Comparison of ENCODE assay signal across 17 cellular contexts in the genomic region with DNA sequence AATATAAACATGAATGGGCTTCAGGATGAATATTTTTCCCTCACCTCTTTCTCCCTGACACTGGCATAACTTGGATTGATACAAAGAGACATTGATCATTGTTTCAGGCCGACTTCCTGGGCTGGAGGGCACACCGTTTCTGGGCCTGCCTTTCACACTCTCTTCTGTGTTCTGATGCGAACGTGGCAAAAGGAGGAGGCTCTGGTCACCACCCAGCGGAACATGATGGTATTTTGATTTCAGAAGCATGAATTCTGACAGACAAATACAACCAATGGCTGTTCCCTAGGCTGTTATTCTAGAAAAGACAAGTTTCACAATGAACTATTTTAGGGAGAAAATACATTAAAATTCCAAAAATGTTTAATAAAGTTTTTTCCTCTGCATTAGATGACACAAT.
"Had no signal": no experiment of that assay in that cellular context is flagged by ENCODE, and none has a peak within 500 bp of the region (broad histone marks: within the 10 kb centered on the region; RNA-seq: fewer than 3 reads in every experiment).

No MANE protein-coding gene starts in this region.

- H3K4me3 ChIP-seq: right atrium auricular region, skin epidermis, tibial artery had no signal

- DNase-seq: activated CD4-positive, alpha-beta T cell treated with anti-CD3 and anti-CD28 coated beads, Interleukin-2, amount 50 U/mL, for 1 hour; activated CD8-positive, alpha-beta memory T cell treated with anti-CD3 and anti-CD28 coated beads for 24 hours; activated naive CD8-positive, alpha-beta T cell treated with anti-CD3 and anti-CD28 coated beads, Interleukin-2, amount 10 ng/mL, durations not matched to agents 7 days and 5 days; brain microvascular endothelial cell; effector CD8-positive, alpha-beta T cell; foreskin keratinocyte; glutamatergic neuron; hypothalamus; occipital lobe; stimulated activated CD4-positive, alpha-beta T cell treated with anti-CD3 and anti-CD28 coated beads, Interleukin-15, amount 100 ng/mL, for 24 hours; stimulated activated CD4-positive, alpha-beta T cell treated with anti-CD3 and anti-CD28 coated beads, Interleukin-4, amount 100 ng/mL, for 1 hour; stimulated activated naive CD4-positive, alpha-beta T cell; tibial artery had no signal

- ATAC-seq: foreskin keratinocyte had no signal

- H3K36me3 ChIP-seq: brain microvascular endothelial cell, right atrium auricular region, tibial artery had no signal

- H3K27ac Mint-ChIP-seq: activated naive CD8-positive, alpha-beta T cell treated with anti-CD3 and anti-CD28 coated beads, Interleukin-2, amount 10 ng/mL, durations not matched to agents 7 days and 5 days; nephron; progenitor cell of endocrine pancreas had no signal

- H3K9me3 Mint-ChIP-seq: activated naive CD8-positive, alpha-beta T cell treated with anti-CD3 and anti-CD28 coated beads, Interleukin-2, amount 10 ng/mL, durations not matched to agents 7 days and 5 days had no signal

- H3K4me1 Mint-ChIP-seq: activated naive CD8-positive, alpha-beta T cell treated with anti-CD3 and anti-CD28 coated beads, Interleukin-2, amount 10 ng/mL, durations not matched to agents 7 days and 5 days; nephron had no signal

- H3K9me3 ChIP-seq: tibial artery had no signal

- H3K36me3 Mint-ChIP-seq: activated naive CD8-positive, alpha-beta T cell treated with anti-CD3 and anti-CD28 coated beads, Interleukin-2, amount 10 ng/mL, durations not matched to agents 7 days and 5 days had no signal

- H3K4me1 ChIP-seq: foreskin keratinocyte, right atrium auricular region, tibial artery had no signal

- H3K27ac ChIP-seq: brain microvascular endothelial cell, foreskin keratinocyte, right atrium auricular region, skin epidermis, tibial artery had no signal

- H3K27me3 ChIP-seq: brain microvascular endothelial cell, foreskin keratinocyte, right atrium auricular region, tibial artery had no signal

- H3K4me3 Mint-ChIP-seq: activated naive CD8-positive, alpha-beta T cell treated with anti-CD3 and anti-CD28 coated beads, Interleukin-2, amount 10 ng/mL, durations not matched to agents 7 days and 5 days; nephron had no signal
